ENCODE assay signal across 8 cellular contexts in genomic region chr3:32569540-32570425, GRCh38. TPM values are rescaled to one million over a fixed set of nuclear protein-coding genes. Genes with fewer than 3 reads are reported as not detected.
DNase-seq lines count a peak whose midpoint lies in the region; ATAC-seq and TF ChIP-seq lines count a peak whose summit lies in the region.

No MANE protein-coding gene starts in this region.

- no peaks in the 10 kb centered on the region for H3K27me3 ChIP-seq in H7 (ENCODE audit: control insufficient read depth, insufficient read depth, low read length)

- DNase-seq in GM13976 (ENCODE audit: low spot score) (peak; percentile 54), H7 (peak; percentile 89), coronary artery (ENCODE audit: low spot score) (peak; percentile 82), left lobe of liver (ENCODE audit: low spot score) (peak; percentile 89), DMS153 treated with DMSO at 0.1 percent for 48 hours (lab: John Stamatoyannopoulos, UW; ENCODE audit: unreplicated experiment) (no peak)
- peak; percentile 54 to 65 for DNase-seq in stimulated activated CD4-positive, alpha-beta T cell treated with anti-CD3 and anti-CD28 coated beads, Interleukin-2, amount 100 ng/mL, for 24 hours

- H3K4me3 ChIP-seq in H7 (ENCODE audit: insufficient read depth, low read depth, low read length) (peak overlapping the region; percentile 99), coronary artery (peak overlapping the region; percentile 97)

- in situ Hi-C loops in GM13976 (cut with MboI; ENCODE audit: low sequenced_read_pairs, unreplicated experiment) = no loop called here

- H3K9me3 ChIP-seq in KOPT-K1 (ENCODE audit: insufficient read depth, low read length, poor library complexity, severe bottlenecking) = no peaks in the 10 kb centered on the region

- ATAC-seq in left lobe of liver = peak; percentile 82

- H3K27ac ChIP-seq in KOPT-K1 (ENCODE audit: low read depth, low read length, poor library complexity, severe bottlenecking) (peak overlapping the region; percentile 94), VCaP (peak overlapping the region; percentile 99), coronary artery (peak overlapping the region; percentile 89 to 99)

- TF ChIP-seq CTCF in GM13976 (IDR thresholded peaks at IDR 0.05; ENCODE audit: borderline replicate concordance, control extremely low read depth, extremely low read depth, insufficient read depth, missing control alignments) = no peak
- TF ChIP-seq CTCF in VCaP (conservative IDR thresholded peaks at IDR 0.05) = no peak
- no peak for TF ChIP-seq CTCF in coronary artery (IDR thresholded peaks at IDR 0.05)

- H3K36me3 ChIP-seq in H7 (replicated peaks; ENCODE audit: control insufficient read depth, insufficient read depth, low read length) = peaks cover 1% of the 10 kb centered on the region
- peaks cover 26% of the 10 kb centered on the region for H3K36me3 ChIP-seq in KOPT-K1 (ENCODE audit: insufficient read depth, low read length)

RNA-seq across cellular contexts. Expression of gene DYNC1LI1, which starts 0.9 kb away (rescaled TPM):
- 57.2 and 58.7 TPM in 2 replicates for total RNA-seq in H7 (2014; rRNA removed; shearing (Covaris generic))
- 10.4 TPM for total RNA-seq in left lobe of liver
